In the genomic region with DNA sequence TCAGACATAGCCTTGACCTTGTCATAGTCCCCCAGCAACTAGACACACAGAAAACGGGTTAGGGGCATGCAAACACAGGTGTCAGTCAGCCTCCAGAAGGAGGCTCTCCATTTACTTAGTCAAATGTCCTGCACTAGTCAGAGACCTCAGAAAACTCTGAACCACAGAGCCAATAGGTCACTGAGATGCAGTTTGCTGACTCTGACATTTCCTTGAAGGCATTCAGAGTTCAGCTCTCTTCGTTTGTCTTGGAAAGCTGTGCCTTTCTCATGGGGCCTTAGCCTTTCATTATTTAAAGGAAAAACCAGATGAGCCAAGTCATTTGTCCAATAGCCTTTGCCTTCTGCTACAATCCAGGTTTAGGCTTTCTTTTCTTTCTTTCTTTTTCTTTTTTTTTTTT, we compare ENCODE assay signal across 24 cellular contexts. TPM values are rescaled to one million over a fixed set of nuclear protein-coding genes. Genes with fewer than 3 reads are reported as not detected.
DNase-seq lines count a peak whose midpoint lies in the region; ATAC-seq and TF ChIP-seq lines count a peak whose summit lies in the region.
"Had no signal": no experiment of that assay in that cellular context is flagged by ENCODE, and none has a peak within 500 bp of the region (broad histone marks: within the 10 kb centered on the region; RNA-seq: fewer than 3 reads in every experiment).

No MANE protein-coding gene starts in this region.

- no peaks in the 10 kb centered on the region for H3K36me3 ChIP-seq in Karpas-422 (ENCODE audit: insufficient read depth, low read length)
- H3K36me3 ChIP-seq: left ventricle myocardium inferior had no signal

- no peaks in the 10 kb centered on the region for H3K9me3 ChIP-seq in Karpas-422 (ENCODE audit: low read length)
- H3K9me3 ChIP-seq: heart right ventricle, left ventricle myocardium inferior had no signal

- H3K4me3 ChIP-seq in Karpas-422 (ENCODE audit: low read length) (no peak overlapping the region), epithelial cell of proximal tubule (ENCODE audit: low read depth, low read length) (no peak overlapping the region)
- H3K4me3 ChIP-seq: left ventricle myocardium inferior had no signal

- peaks cover 36% of the 10 kb centered on the region for H3K4me1 ChIP-seq in Karpas-422 (ENCODE audit: low read length)

- no peak overlapping the region for H2AFZ ChIP-seq in Karpas-422 (ENCODE audit: low read length)

- H3K79me2 ChIP-seq in Karpas-422 (ENCODE audit: low read length) = no peaks in the 10 kb centered on the region

- no peaks in the 10 kb centered on the region for H3K27me3 Mint-ChIP-seq in osteocyte (ENCODE audit: unreplicated experiment)

- H3K4me3 Mint-ChIP-seq in osteocyte (ENCODE audit: unreplicated experiment) = peak overlapping the region; percentile 93
- H3K4me3 Mint-ChIP-seq: activated CD4-positive, alpha-beta T cell treated with anti-CD3 and anti-CD28 coated beads for 36 hours; effector memory CD8-positive, alpha-beta T cell; T-cell had no signal

- peak overlapping the region; percentile 84 for H3K27ac Mint-ChIP-seq in osteocyte (ENCODE audit: unreplicated experiment)
- peak overlapping the region in 1 of 2 donors; percentile 5 for H3K27ac Mint-ChIP-seq in activated naive CD4-positive, alpha-beta T cell treated with anti-CD3 and anti-CD28 coated beads, Interleukin-2, amount 50 U/mL, for 72 hours
- H3K27ac Mint-ChIP-seq: activated CD4-positive, alpha-beta T cell treated with anti-CD3 and anti-CD28 coated beads for 36 hours; effector memory CD8-positive, alpha-beta T cell; T-cell had no signal

- H3K27ac ChIP-seq in Karpas-422 (ENCODE audit: low read length) = no peak overlapping the region
- H3K27ac ChIP-seq: BLaER1 treated with 17β-estradiol and CSF1 and Interleukin-3, amounts not matched to agents 10 nM and 100 nM had no signal

- TF ChIP-seq CTCF in epithelial cell of proximal tubule (conservative IDR thresholded peaks at IDR 0.05; ENCODE audit: low read depth, low read length) (no peak), osteocyte (IDR thresholded peaks at IDR 0.05) (no peak)

- H3K9me3 Mint-ChIP-seq in osteocyte (ENCODE audit: unreplicated experiment) = no peaks in the 10 kb centered on the region
- no peaks in the 10 kb centered on the region for H3K9me3 Mint-ChIP-seq in activated naive CD4-positive, alpha-beta T cell treated with anti-CD3 and anti-CD28 coated beads, Interleukin-2, amount 50 U/mL, for 72 hours
- H3K9me3 Mint-ChIP-seq: effector memory CD8-positive, alpha-beta T cell; T-cell had no signal

- peaks cover 7% of the 10 kb centered on the region; the same call in 1 of the 2 replicates for H4K20me1 ChIP-seq in Karpas-422 (ENCODE audit: insufficient read depth, low read depth, low read length)

- peaks cover 2% of the 10 kb centered on the region; the same call in 1 of the 2 replicates for H3K27me3 ChIP-seq in Karpas-422 (ENCODE audit: low read length)

- no peak overlapping the region for H3K9ac ChIP-seq in Karpas-422 (ENCODE audit: low read length)

- no peaks in the 10 kb centered on the region for H3K9me2 ChIP-seq in Karpas-422 (replicated peaks; ENCODE audit: insufficient read depth, low read length)

- peaks cover 50% of the 10 kb centered on the region for H3K4me1 Mint-ChIP-seq in osteocyte (ENCODE audit: unreplicated experiment)

- ATAC-seq in activated naive CD4-positive, alpha-beta T cell treated with anti-CD3 and anti-CD28 coated beads, Interleukin-2, amount 50 U/mL, for 72 hours = no peak
- ATAC-seq in HG03095 (IDR thresholded peaks at IDR 0.05; ENCODE audit: unreplicated experiment) (no peak), GM21367 (IDR thresholded peaks at IDR 0.05; ENCODE audit: unreplicated experiment) (no peak)
- ATAC-seq: activated CD4-positive, alpha-beta T cell treated with anti-CD3 and anti-CD28 coated beads for 36 hours; effector memory CD8-positive, alpha-beta T cell; T-cell had no signal

- DNase-seq in Karpas-422 = peak; percentile 70
- peak; percentile 45 for DNase-seq in RPMI7951 (ENCODE audit: low read depth)
- peak; percentile 55 for DNase-seq in epithelial cell of proximal tubule (ENCODE audit: low read depth)
- no peak for DNase-seq in osteocyte (ENCODE audit: extremely low spot score, unreplicated experiment)
- DNase-seq in activated naive CD4-positive, alpha-beta T cell treated with anti-CD3 and anti-CD28 coated beads, Interleukin-2, amount 50 U/mL, for 72 hours (ENCODE audit: low spot score in 2 of 2) = no peak
- DNase-seq in stimulated activated CD4-positive, alpha-beta T cell treated with anti-CD3 and anti-CD28 coated beads, Interleukin-2, amount 100 ng/mL, for 24 hours = no peak
- DNase-seq: activated CD4-positive, alpha-beta T cell treated with anti-CD3 and anti-CD28 coated beads for 36 hours; activated naive CD4-positive, alpha-beta T cell treated with Interleukin-2 at 50 U/mL for 16 hours; activated T-cell treated with anti-CD3 and anti-CD28 coated beads, Interleukin-2, amount 50 U/mL, for 48 hours; effector memory CD8-positive, alpha-beta T cell; heart right ventricle; left ventricle myocardium inferior; midbrain; NCI-H1048; NCI-H1930; NCI-H2227 treated with DMSO at 0.1 percent for 48 hours; posterior cingulate gyrus; SIG-M5; substantia nigra; T-cell had no signal

- peak overlapping the region; percentile 4 for H3K4me2 ChIP-seq in Karpas-422 (ENCODE audit: low read depth, low read length, poor library complexity, severe bottlenecking)

- H3K36me3 Mint-ChIP-seq in osteocyte (ENCODE audit: unreplicated experiment) = peaks cover 41% of the 10 kb centered on the region
- peaks cover 0 to 4% of the 10 kb centered on the region in 2 donors for H3K36me3 Mint-ChIP-seq in activated naive CD4-positive, alpha-beta T cell treated with anti-CD3 and anti-CD28 coated beads, Interleukin-2, amount 50 U/mL, for 72 hours
- H3K36me3 Mint-ChIP-seq: T-cell had no signal

RNA-seq across cellular contexts. Expression of gene OLFML2B, which starts 3.5 kb away (rescaled TPM):
- total RNA-seq in Karpas-422 (2014; rRNA removed; shearing (Covaris generic); ENCODE audit: low replicate concordance) = not detected in 2 replicates
- total RNA-seq in RPMI7951 (2014; rRNA removed; shearing (Covaris generic)) = 15.0 and 20.3 TPM in 2 replicates
- total RNA-seq in epithelial cell of proximal tubule (1.7 and 9.0 TPM in 2 replicates), osteocyte (66.0 and 66.7 TPM in 2 replicates)
- total RNA-seq in activated naive CD4-positive, alpha-beta T cell treated with anti-CD3 and anti-CD28 coated beads, Interleukin-2, amount 50 U/mL, for 72 hours = under 1 TPM; 0.14 to 0.18 TPM
- total RNA-seq: G401, T-cell had no signal

RNA-seq across cellular contexts. Expression of gene NOS1AP, which starts 49.3 kb away (rescaled TPM):
- total RNA-seq in Karpas-422 (2014; rRNA removed; shearing (Covaris generic); ENCODE audit: low replicate concordance) = not detected in 2 replicates
- not detected in 2 replicates for total RNA-seq in RPMI7951 (2014; rRNA removed; shearing (Covaris generic))
- total RNA-seq in epithelial cell of proximal tubule (0.72 and 2.2 TPM in 2 replicates), osteocyte (2.5 and 2.9 TPM in 2 replicates)
- total RNA-seq in activated naive CD4-positive, alpha-beta T cell treated with anti-CD3 and anti-CD28 coated beads, Interleukin-2, amount 50 U/mL, for 72 hours = under 1 TPM; 0.18 to 0.27 TPM

Comparison
In these comparisons a context has a peak if more than half of its experiments do, and no peak if none do; other contexts are left out.
1. DNase-seq: peak in Karpas-422 (single experiment), RPMI7951 (single experiment) and epithelial cell of proximal tubule (single experiment); none in osteocyte (single experiment), activated naive CD4-positive, alpha-beta T cell treated with anti-CD3 and anti-CD28 coated beads, Interleukin-2, amount 50 U/mL, for 72 hours (0 of 2) and stimulated activated CD4-positive, alpha-beta T cell treated with anti-CD3 and anti-CD28 coated beads, Interleukin-2, amount 100 ng/mL, for 24 hours (0 of 2).